In the genomic region with DNA sequence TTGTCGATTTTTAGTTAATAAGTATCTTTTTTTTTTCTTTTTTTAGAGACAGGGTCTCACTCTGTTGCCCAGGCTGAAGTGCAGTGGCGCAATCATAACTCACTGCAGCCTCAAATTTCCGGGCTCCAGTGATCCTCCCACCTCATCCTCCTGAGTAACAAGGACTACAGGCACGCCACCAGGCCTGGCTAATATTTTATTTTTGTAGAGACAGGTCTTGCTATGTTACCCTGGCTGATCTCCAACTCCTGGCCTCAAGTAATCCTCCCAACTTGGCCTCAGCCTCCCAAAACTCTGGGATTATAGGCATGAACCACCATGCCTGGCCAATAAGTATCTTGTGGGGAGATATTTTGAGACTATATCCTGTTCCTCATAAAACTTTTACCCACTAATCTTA, we compare ENCODE assay signal across 12 cellular contexts. TPM values are rescaled to one million over a fixed set of nuclear protein-coding genes. Genes with fewer than 3 reads are reported as not detected.
A peak's percentile ranks its signal among the peaks of the same experiment; 100 is the strongest.
DNase-seq lines count a peak whose midpoint lies in the region; ATAC-seq and TF ChIP-seq lines count a peak whose summit lies in the region.
"Had no signal": no experiment of that assay in that cellular context is flagged by ENCODE, and none has a peak within 500 bp of the region (broad histone marks: within the 10 kb centered on the region; RNA-seq: fewer than 3 reads in every experiment).

No MANE protein-coding gene starts in this region.

- H3K4me1 ChIP-seq in gastroesophageal sphincter: no peaks in the 10 kb centered on the region

- no peaks in the 10 kb centered on the region for H3K27me3 Mint-ChIP-seq in memory B cell

- no peak for TF ChIP-seq EP300 in gastroesophageal sphincter (IDR thresholded peaks at IDR 0.05)

- peak; percentile 60 for ATAC-seq in GM18870 (IDR thresholded peaks at IDR 0.05; ENCODE audit: unreplicated experiment)
- ATAC-seq in HG02678 (IDR thresholded peaks at IDR 0.05; ENCODE audit: unreplicated experiment): peak; percentile 53
- no peak for ATAC-seq in memory B cell (ENCODE audit: low read depth)
- no peak for ATAC-seq in gastroesophageal sphincter

- DNase-seq in MV-4-11 (lab: John Stamatoyannopoulos, UW): peak; percentile 95
- no peak for DNase-seq in memory B cell (ENCODE audit: low spot score in 2 of 2)
- no peak for DNase-seq in NCI-H526 (lab: John Stamatoyannopoulos, UW)
- DNase-seq in ecto neural progenitor cell (ENCODE audit: low spot score): no peak
- DNase-seq in stimulated activated naive CD4-positive, alpha-beta T cell treated with Interleukin-2 at 50 U/mL for 16 hours (lab: John Stamatoyannopoulos, UW): no peak
- DNase-seq: DND-41, kidney glomerular epithelial cell, NCI-H69, WERI-Rb-1 had no signal

- no peak overlapping the region for H3K27ac ChIP-seq in gastroesophageal sphincter
- H3K27ac ChIP-seq: WERI-Rb-1 had no signal

- no peak overlapping the region for H3K4me3 Mint-ChIP-seq in memory B cell

- H3K4me3 ChIP-seq in gastroesophageal sphincter: no peak overlapping the region

- no peaks in the 10 kb centered on the region for H3K36me3 Mint-ChIP-seq in memory B cell

- H3K9me3 Mint-ChIP-seq in memory B cell: no peaks in the 10 kb centered on the region

- TF ChIP-seq CTCF in gastroesophageal sphincter (IDR thresholded peaks at IDR 0.05): no peak

- no peak for TF ChIP-seq POLR2A in gastroesophageal sphincter (IDR thresholded peaks at IDR 0.05)

- no peaks in the 10 kb centered on the region for H3K27me3 ChIP-seq in gastroesophageal sphincter

- H3K9me3 ChIP-seq in gastroesophageal sphincter: no peaks in the 10 kb centered on the region

- H3K27ac Mint-ChIP-seq in memory B cell: peak overlapping the region; percentile 61

- peaks cover 8% of the 10 kb centered on the region for H3K4me1 Mint-ChIP-seq in memory B cell

- WGBS in gastroesophageal sphincter (ENCODE audit: low coverage in 1 of 2), 2 donors: 79% methylated on average over 3 of the region's 4 CpGs

- no peaks in the 10 kb centered on the region for H3K36me3 ChIP-seq in gastroesophageal sphincter
- H3K36me3 ChIP-seq: WERI-Rb-1 had no signal

RNA-seq across cellular contexts. Expression of gene ARID3B, which starts 29.4 kb away (rescaled TPM):
- 1 to 10 TPM; 2.9 to 8.4 (median 6.9) TPM for total RNA-seq in gastroesophageal sphincter

RNA-seq across cellular contexts. Expression of gene UBL7, which starts 50.6 kb away (rescaled TPM):
- total RNA-seq in gastroesophageal sphincter: 10 to 100 TPM; 47.9 to 60.0 (median 52.0) TPM

Comparison
In these comparisons a context has a peak if more than half of its experiments do, and no peak if none do; other contexts are left out.
1. ATAC-seq: peak in GM18870 (single experiment) and HG02678 (single experiment); none in memory B cell (single experiment) and gastroesophageal sphincter (single experiment).